In genomic region chr9:126301985-126302603, GRCh38 we compare ENCODE assay signal across 8 cellular contexts. TPM values are rescaled to one million over a fixed set of nuclear protein-coding genes. Genes with fewer than 3 reads are reported as not detected.
A peak's percentile ranks its signal among the peaks of the same experiment; 100 is the strongest.
DNase-seq lines count a peak whose midpoint lies in the region; ATAC-seq and TF ChIP-seq lines count a peak whose summit lies in the region.

No MANE protein-coding gene starts in this region.

- H3K36me3 ChIP-seq in gastrocnemius medialis, result no peaks in the 10 kb centered on the region

- TF ChIP-seq POLR2A in gastrocnemius medialis (IDR thresholded peaks at IDR 0.05), result no peak

- in situ Hi-C loops in SK-MEL-5 (cut with HindIII; ENCODE audit: low pct_unique_long_range_greater_than_20kb, low sequenced_read_pairs), result no loop called here
- in situ Hi-C loops in astrocyte of the cerebellum (cut with HindIII; ENCODE audit: low sequenced_read_pairs), result loop anchor here (5.0 kb wide), 1 partner anchor 35 kb away; no protein-coding TSS in a partner anchor
- in situ Hi-C loops in gastrocnemius medialis (cut with MboI; ENCODE audit: low sequenced_read_pairs in 4 of 4), result loop anchor here in 3 of 4 donors (5.0 to 25.0 kb wide), 2 partner anchors 185 to 190 kb away; no protein-coding TSS in a partner anchor

- H3K4me3 ChIP-seq in astrocyte of the cerebellum (ENCODE audit: low read depth, low read length) (no peak overlapping the region), gastrocnemius medialis (no peak overlapping the region)

- ATAC-seq in gastrocnemius medialis (peak; percentile 60 to 71), GM19035 (IDR thresholded peaks at IDR 0.05; ENCODE audit: unreplicated experiment) (no peak)

- intact Hi-C loops in gastrocnemius medialis (cut with DNase I; ENCODE audit: low total_unique reads), result loop anchor here (1.0 kb wide), 2 partner anchors 96 to 189 kb away; no protein-coding TSS in a partner anchor

- H3K4me1 ChIP-seq in gastrocnemius medialis, result no peaks in the 10 kb centered on the region

- DNase-seq in EL (peak; percentile 57), M059J (ENCODE audit: low read depth) (peak; percentile 63), SK-MEL-5 (ENCODE audit: low read depth, low spot score) (peak; percentile 86), astrocyte of the cerebellum (ENCODE audit: low read depth) (peak; percentile 47), hepatic stellate cell (ENCODE audit: low spot score) (peak; percentile 71), gastrocnemius medialis (peak; percentile 22 to 53), mesenteric fat pad (ENCODE audit: low spot score) (no peak)

- peak; percentile 90 for TF ChIP-seq CTCF in astrocyte of the cerebellum (IDR thresholded peaks at IDR 0.05; ENCODE audit: low read depth, low read length, missing control alignments)
- peak; percentile 46 to 69 (median 62) for TF ChIP-seq CTCF in gastrocnemius medialis (IDR thresholded peaks at IDR 0.05 in 4 of 5, conservative IDR thresholded peaks at IDR 0.05 in 1 of 5)

- peaks cover 0 to 5% (median 0%) of the 10 kb centered on the region in 3 donors for H3K27me3 ChIP-seq in gastrocnemius medialis

- H3K27ac ChIP-seq in gastrocnemius medialis, result no peak overlapping the region

- H3K9me3 ChIP-seq in gastrocnemius medialis, result no peaks in the 10 kb centered on the region

RNA-seq across cellular contexts. Expression of gene MVB12B, which starts 24.5 kb away (rescaled TPM):
- 1.5 and 3.2 TPM in 2 replicates for total RNA-seq in M059J (2014; rRNA removed; shearing (Covaris generic))
- total RNA-seq in SK-MEL-5 (2014; rRNA removed; shearing (Covaris generic)), result 3.1 and 4.0 TPM in 2 replicates
- polyA plus RNA-seq in SK-MEL-5 (2015; cell fraction: cytosol; rRNA removed), result 5.7 and 8.1 TPM in 2 replicates
- polyA plus RNA-seq in SK-MEL-5 (2015; cell fraction: nucleus; rRNA removed), result 3.9 and 4.3 TPM in 2 replicates
- total RNA-seq in gastrocnemius medialis (10 to 100 TPM in 2 of 4 donors, 1 to 10 TPM in 2; 6.1 to 18.0 (median 13.2) TPM), mesenteric fat pad (22.2 TPM)
